13 cellular contexts compared by ENCODE assay signal in the genomic region with DNA sequence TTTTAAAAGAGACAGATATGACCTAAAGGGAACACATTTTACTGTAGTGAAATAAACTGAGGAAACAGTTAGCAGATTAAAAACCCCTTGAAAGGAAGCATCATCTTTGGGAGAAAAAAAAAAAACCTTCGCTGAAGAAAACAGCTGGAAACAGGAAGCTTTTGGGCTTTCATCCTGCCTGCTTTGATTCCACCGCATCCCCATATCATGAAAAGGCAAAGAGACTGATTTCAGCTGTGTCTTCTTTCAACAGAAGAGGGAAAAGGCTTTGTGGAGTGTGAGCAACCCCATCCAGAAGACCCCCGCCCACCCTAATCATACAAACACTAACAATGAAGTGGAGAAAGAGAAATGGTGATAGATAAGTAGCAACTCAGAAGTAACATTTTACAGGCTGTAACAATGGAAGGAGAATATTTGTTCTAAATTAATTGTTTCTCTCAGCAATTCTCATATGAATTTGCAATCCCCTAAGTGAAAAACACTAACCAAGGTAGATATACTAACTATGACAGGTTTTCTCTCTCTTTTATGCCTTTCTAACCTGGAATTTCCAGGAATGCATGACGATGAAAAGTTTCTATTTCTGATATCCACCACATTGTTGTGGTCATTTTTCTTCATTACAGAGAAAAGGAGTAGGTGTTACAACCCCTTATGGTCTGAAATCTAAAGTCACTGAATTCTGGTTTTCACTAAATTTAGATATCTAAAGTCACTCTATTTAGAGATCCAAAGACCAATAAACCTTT.
DNase-seq lines count a peak whose midpoint lies in the region; ATAC-seq and TF ChIP-seq lines count a peak whose summit lies in the region.
"Had no signal": no experiment of that assay in that cellular context is flagged by ENCODE, and none has a peak within 500 bp of the region (broad histone marks: within the 10 kb centered on the region; RNA-seq: fewer than 3 reads in every experiment).

No MANE protein-coding gene starts in this region.

- no peak for TF ChIP-seq RAD21 in neural cell (conservative IDR thresholded peaks at IDR 0.05)

- DNase-seq in NCI-H146 (lab: John Stamatoyannopoulos, UW): peak; percentile 66
- DNase-seq in endothelial cell (ENCODE audit: low spot score): peak; percentile 27
- DNase-seq in AG08395 (ENCODE audit: low spot score): no peak
- DNase-seq: anterior cingulate cortex; C1 segment of cervical spinal cord; NCI-H2171 treated with DMSO at 0.1 percent for 48 hours; pancreas; stimulated activated CD4-positive, alpha-beta T cell treated with anti-CD3 and anti-CD28 coated beads, Interleukin-4, amount 100 ng/mL, for 24 hours had no signal

- peaks cover 64 to 98% (median 88%) of the 10 kb centered on the region in 10 experiments for H3K4me1 ChIP-seq in BLaER1 treated with 17β-estradiol and CSF1 and Interleukin-3, amounts not matched to agents 10 nM and 100 nM

- H3K9me3 ChIP-seq in BLaER1 treated with 17β-estradiol and CSF1 and Interleukin-3, amounts not matched to agents 10 nM and 100 nM (replicated peaks in 1 of 11): peaks cover 0 to 17% (median 11%) of the 10 kb centered on the region in 11 experiments; a peak in 10 of 22 replicates
- no peaks in the 10 kb centered on the region for H3K9me3 ChIP-seq in neural cell (ENCODE audit: low read length)
- H3K9me3 ChIP-seq: pancreas had no signal

- H3K9ac ChIP-seq in BLaER1 treated with 17β-estradiol and CSF1 and Interleukin-3, amounts not matched to agents 10 nM and 100 nM: peak overlapping the region; percentile 3 to 63 (median 38); a peak in 19 of 22 replicates
- no peak overlapping the region for H3K9ac ChIP-seq in neural cell (ENCODE audit: low read length)

- H3F3A ChIP-seq in neural cell (ENCODE audit: insufficient read depth, low read length, poor library complexity, severe bottlenecking): no peaks in the 10 kb centered on the region

- peaks cover 0 to 53% (median 4%) of the 10 kb centered on the region in 11 experiments; a peak in 7 of 22 replicates for H4K20me1 ChIP-seq in BLaER1 treated with 17β-estradiol and CSF1 and Interleukin-3, amounts not matched to agents 10 nM and 100 nM
- H4K20me1 ChIP-seq in neural cell (ENCODE audit: insufficient read depth): no peaks in the 10 kb centered on the region

- H3K9me2 ChIP-seq in neural cell (ENCODE audit: insufficient read depth, low read length): no peaks in the 10 kb centered on the region

- peaks cover 9% of the 10 kb centered on the region for H3K27me3 Mint-ChIP-seq in endothelial cell (ENCODE audit: unreplicated experiment)

- peaks cover 0 to 50% (median 24%) of the 10 kb centered on the region in 11 experiments; a peak in 14 of 22 replicates for H3K36me3 ChIP-seq in BLaER1 treated with 17β-estradiol and CSF1 and Interleukin-3, amounts not matched to agents 10 nM and 100 nM
- H3K36me3 ChIP-seq in neural cell (ENCODE audit: insufficient read depth, low read length): no peaks in the 10 kb centered on the region
- H3K36me3 ChIP-seq: pancreas had no signal

- peaks cover 16% of the 10 kb centered on the region for H3K79me2 ChIP-seq in neural cell (replicated peaks; ENCODE audit: insufficient read depth, low read length)

- H3K4me3 Mint-ChIP-seq in endothelial cell (ENCODE audit: unreplicated experiment): peak overlapping the region; percentile 67

- peak overlapping the region in 10 of 11 experiments; percentile 15 to 68 (median 60); a peak in 19 of 22 replicates for H3K27ac ChIP-seq in BLaER1 treated with 17β-estradiol and CSF1 and Interleukin-3, amounts not matched to agents 10 nM and 100 nM
- H3K27ac ChIP-seq in neural cell (ENCODE audit: low read length): no peak overlapping the region
- H3K27ac ChIP-seq: pancreas had no signal

- TF ChIP-seq CTCF in endothelial cell (IDR thresholded peaks at IDR 0.05; ENCODE audit: unreplicated experiment): no peak
- TF ChIP-seq CTCF in neural cell (IDR thresholded peaks at IDR 0.05; ENCODE audit: poor library complexity, severe bottlenecking): no peak

- no peak overlapping the region; a peak in 2 of 20 replicates for H3K4me3 ChIP-seq in BLaER1 treated with 17β-estradiol and CSF1 and Interleukin-3, amounts not matched to agents 10 nM and 100 nM
- peak overlapping the region; percentile 14 for H3K4me3 ChIP-seq in neural cell (ENCODE audit: low read length)
- H3K4me3 ChIP-seq: pancreas had no signal

- H3K9me3 Mint-ChIP-seq in endothelial cell (ENCODE audit: unreplicated experiment): no peaks in the 10 kb centered on the region

- no peak for TF ChIP-seq EP300 in neural cell (conservative IDR thresholded peaks at IDR 0.05; ENCODE audit: poor library complexity, severe bottlenecking)

- peaks cover 67% of the 10 kb centered on the region for H3K4me1 Mint-ChIP-seq in endothelial cell (ENCODE audit: unreplicated experiment)

- ATAC-seq in HG02981 (IDR thresholded peaks at IDR 0.05; ENCODE audit: unreplicated experiment) (no peak), GM21526 (IDR thresholded peaks at IDR 0.05; ENCODE audit: low FRiP score, unreplicated experiment) (no peak), GM19455 (IDR thresholded peaks at IDR 0.05; ENCODE audit: unreplicated experiment) (no peak)
- ATAC-seq: pancreas had no signal

- peak overlapping the region; percentile 50 to 87 (median 69) for H3K4me2 ChIP-seq in BLaER1 treated with 17β-estradiol and CSF1 and Interleukin-3, amounts not matched to agents 10 nM and 100 nM
- H3K4me2 ChIP-seq in neural cell (ENCODE audit: low read length): no peak overlapping the region

- peaks cover 3% of the 10 kb centered on the region for H3K36me3 Mint-ChIP-seq in endothelial cell (ENCODE audit: low read depth, unreplicated experiment)

- no peaks in the 10 kb centered on the region for H3K27me3 ChIP-seq in BLaER1 treated with 17β-estradiol and CSF1 and Interleukin-3, amounts not matched to agents 10 nM and 100 nM
- H3K27me3 ChIP-seq in neural cell (ENCODE audit: insufficient read depth, low read depth, low read length): no peaks in the 10 kb centered on the region
- H3K27me3 ChIP-seq: pancreas had no signal

- H2AFZ ChIP-seq in neural cell (ENCODE audit: low read depth, low read length): no peak overlapping the region

- H3K27ac Mint-ChIP-seq in endothelial cell (ENCODE audit: unreplicated experiment): peak overlapping the region; percentile 100

TF ChIP-seq in neural cell, 6 proteins besides CTCF, POLR2A, EP300 and RAD21:
- TF ChIP-seq, protein P1, sequence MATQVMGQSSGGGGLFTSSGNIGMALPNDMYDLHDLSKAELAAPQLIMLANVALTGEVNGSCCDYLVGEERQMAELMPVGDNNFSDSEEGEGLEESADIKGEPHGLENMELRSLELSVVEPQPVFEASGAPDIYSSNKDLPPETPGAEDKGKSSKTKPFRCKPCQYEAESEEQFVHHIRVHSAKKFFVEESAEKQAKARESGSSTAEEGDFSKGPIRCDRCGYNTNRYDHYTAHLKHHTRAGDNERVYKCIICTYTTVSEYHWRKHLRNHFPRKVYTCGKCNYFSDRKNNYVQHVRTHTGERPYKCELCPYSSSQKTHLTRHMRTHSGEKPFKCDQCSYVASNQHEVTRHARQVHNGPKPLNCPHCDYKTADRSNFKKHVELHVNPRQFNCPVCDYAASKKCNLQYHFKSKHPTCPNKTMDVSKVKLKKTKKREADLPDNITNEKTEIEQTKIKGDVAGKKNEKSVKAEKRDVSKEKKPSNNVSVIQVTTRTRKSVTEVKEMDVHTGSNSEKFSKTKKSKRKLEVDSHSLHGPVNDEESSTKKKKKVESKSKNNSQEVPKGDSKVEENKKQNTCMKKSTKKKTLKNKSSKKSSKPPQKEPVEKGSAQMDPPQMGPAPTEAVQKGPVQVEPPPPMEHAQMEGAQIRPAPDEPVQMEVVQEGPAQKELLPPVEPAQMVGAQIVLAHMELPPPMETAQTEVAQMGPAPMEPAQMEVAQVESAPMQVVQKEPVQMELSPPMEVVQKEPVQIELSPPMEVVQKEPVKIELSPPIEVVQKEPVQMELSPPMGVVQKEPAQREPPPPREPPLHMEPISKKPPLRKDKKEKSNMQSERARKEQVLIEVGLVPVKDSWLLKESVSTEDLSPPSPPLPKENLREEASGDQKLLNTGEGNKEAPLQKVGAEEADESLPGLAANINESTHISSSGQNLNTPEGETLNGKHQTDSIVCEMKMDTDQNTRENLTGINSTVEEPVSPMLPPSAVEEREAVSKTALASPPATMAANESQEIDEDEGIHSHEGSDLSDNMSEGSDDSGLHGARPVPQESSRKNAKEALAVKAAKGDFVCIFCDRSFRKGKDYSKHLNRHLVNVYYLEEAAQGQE (IDR thresholded peaks at IDR 0.05; ENCODE audit: borderline replicate concordance): no peak
- TF ChIP-seq EZH2 (IDR thresholded peaks at IDR 0.05; ENCODE audit: borderline replicate concordance, insufficient read depth, low read length, poor library complexity, severe bottlenecking): no peak
- no peak for TF ChIP-seq SMC3 (conservative IDR thresholded peaks at IDR 0.05; ENCODE audit: poor library complexity)
- TF ChIP-seq TAF1 (IDR thresholded peaks at IDR 0.05; ENCODE audit: low read depth): no peak
- no peak for TF ChIP-seq MXI1 (conservative IDR thresholded peaks at IDR 0.05; ENCODE audit: poor library complexity, severe bottlenecking)
- TF ChIP-seq POLR2AphosphoS5 (IDR thresholded peaks at IDR 0.05): no peak
